Comparison of ENCODE assay signal across 1 cellular context in the genomic region with DNA sequence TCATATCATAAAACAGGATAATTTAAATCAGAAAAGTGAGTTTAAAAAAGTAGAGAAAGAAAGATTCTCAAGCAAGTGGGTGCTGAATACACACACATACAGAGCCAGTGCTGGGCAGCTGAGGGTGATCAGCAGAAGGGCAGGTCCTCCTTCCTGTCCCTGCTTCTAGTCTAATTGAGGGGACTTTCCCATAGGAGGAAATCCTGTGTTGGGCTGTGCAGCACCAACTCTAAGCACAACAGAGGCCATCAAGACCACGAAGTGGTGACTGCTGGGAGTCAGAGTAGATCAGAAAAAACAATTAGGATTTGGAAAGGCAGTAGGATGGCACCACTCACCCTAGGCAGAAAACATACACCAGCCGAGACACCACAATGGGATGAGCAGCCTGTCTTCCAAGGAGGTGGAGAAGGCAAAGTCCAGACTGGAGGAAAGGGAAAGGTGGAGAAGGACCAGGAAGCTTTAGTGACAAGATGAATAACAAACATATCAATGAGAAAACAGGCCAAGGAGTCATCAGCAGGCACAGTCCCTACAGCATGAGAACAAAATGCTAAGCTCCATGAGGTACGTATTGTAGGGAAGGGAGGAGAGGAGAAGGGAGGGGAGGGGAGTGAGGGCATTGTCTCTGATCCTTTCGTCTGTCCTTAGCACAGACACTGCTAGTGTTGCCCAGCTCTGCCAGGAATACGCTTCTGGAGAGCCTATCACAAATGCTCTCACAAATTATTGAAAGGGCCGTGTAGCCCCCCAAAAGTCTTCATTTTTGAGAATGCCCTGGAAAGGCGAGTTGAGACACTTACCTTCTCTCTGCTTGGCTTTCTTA.
TF ChIP-seq lines count a peak whose summit lies in the region.

No MANE protein-coding gene starts in this region.

TF ChIP-seq in H1, 55 proteins besides CTCF, POLR2A, EP300 and RAD21:
- TF ChIP-seq RNF2 (IDR thresholded peaks at IDR 0.05; ENCODE audit: borderline replicate concordance, low read depth, low read length, missing control alignments, poor library complexity, severe bottlenecking) (no peak), EGR1 (IDR thresholded peaks at IDR 0.05; ENCODE audit: borderline replicate concordance, low read depth, low read length) (no peak), TAF1 (IDR thresholded peaks at IDR 0.05; ENCODE audit: low read depth, low read length) (no peak), TAF7 (optimal IDR thresholded peaks at IDR 0.05; ENCODE audit: borderline replicate concordance, low read depth, low read length) (no peak), CTBP2 (IDR thresholded peaks at IDR 0.05; ENCODE audit: borderline replicate concordance, insufficient read depth, insufficient read length, low read length) (no peak), RBBP5 (IDR thresholded peaks at IDR 0.05; ENCODE audit: borderline replicate concordance, low read depth, low read length) (no peak), FOSL1 (IDR thresholded peaks at IDR 0.05; ENCODE audit: insufficient read depth, low read depth, low read length) (no peak), CEBPB (IDR thresholded peaks at IDR 0.05; ENCODE audit: low read depth, low read length) (no peak), YY1 (IDR thresholded peaks at IDR 0.05; ENCODE audit: low read depth, low read length) (no peak), POLR2AphosphoS5 (IDR thresholded peaks at IDR 0.05; ENCODE audit: low read depth, low read length) (no peak), BCL11A (IDR thresholded peaks at IDR 0.05; ENCODE audit: low read depth in 2 of 2, low read length in 2 of 2) (no peak), HDAC2 (IDR thresholded peaks at IDR 0.05; ENCODE audit: borderline replicate concordance in 1 of 2, low read depth in 2 of 2, low read length in 2 of 2) (no peak)
- TF ChIP-seq, protein P1, sequence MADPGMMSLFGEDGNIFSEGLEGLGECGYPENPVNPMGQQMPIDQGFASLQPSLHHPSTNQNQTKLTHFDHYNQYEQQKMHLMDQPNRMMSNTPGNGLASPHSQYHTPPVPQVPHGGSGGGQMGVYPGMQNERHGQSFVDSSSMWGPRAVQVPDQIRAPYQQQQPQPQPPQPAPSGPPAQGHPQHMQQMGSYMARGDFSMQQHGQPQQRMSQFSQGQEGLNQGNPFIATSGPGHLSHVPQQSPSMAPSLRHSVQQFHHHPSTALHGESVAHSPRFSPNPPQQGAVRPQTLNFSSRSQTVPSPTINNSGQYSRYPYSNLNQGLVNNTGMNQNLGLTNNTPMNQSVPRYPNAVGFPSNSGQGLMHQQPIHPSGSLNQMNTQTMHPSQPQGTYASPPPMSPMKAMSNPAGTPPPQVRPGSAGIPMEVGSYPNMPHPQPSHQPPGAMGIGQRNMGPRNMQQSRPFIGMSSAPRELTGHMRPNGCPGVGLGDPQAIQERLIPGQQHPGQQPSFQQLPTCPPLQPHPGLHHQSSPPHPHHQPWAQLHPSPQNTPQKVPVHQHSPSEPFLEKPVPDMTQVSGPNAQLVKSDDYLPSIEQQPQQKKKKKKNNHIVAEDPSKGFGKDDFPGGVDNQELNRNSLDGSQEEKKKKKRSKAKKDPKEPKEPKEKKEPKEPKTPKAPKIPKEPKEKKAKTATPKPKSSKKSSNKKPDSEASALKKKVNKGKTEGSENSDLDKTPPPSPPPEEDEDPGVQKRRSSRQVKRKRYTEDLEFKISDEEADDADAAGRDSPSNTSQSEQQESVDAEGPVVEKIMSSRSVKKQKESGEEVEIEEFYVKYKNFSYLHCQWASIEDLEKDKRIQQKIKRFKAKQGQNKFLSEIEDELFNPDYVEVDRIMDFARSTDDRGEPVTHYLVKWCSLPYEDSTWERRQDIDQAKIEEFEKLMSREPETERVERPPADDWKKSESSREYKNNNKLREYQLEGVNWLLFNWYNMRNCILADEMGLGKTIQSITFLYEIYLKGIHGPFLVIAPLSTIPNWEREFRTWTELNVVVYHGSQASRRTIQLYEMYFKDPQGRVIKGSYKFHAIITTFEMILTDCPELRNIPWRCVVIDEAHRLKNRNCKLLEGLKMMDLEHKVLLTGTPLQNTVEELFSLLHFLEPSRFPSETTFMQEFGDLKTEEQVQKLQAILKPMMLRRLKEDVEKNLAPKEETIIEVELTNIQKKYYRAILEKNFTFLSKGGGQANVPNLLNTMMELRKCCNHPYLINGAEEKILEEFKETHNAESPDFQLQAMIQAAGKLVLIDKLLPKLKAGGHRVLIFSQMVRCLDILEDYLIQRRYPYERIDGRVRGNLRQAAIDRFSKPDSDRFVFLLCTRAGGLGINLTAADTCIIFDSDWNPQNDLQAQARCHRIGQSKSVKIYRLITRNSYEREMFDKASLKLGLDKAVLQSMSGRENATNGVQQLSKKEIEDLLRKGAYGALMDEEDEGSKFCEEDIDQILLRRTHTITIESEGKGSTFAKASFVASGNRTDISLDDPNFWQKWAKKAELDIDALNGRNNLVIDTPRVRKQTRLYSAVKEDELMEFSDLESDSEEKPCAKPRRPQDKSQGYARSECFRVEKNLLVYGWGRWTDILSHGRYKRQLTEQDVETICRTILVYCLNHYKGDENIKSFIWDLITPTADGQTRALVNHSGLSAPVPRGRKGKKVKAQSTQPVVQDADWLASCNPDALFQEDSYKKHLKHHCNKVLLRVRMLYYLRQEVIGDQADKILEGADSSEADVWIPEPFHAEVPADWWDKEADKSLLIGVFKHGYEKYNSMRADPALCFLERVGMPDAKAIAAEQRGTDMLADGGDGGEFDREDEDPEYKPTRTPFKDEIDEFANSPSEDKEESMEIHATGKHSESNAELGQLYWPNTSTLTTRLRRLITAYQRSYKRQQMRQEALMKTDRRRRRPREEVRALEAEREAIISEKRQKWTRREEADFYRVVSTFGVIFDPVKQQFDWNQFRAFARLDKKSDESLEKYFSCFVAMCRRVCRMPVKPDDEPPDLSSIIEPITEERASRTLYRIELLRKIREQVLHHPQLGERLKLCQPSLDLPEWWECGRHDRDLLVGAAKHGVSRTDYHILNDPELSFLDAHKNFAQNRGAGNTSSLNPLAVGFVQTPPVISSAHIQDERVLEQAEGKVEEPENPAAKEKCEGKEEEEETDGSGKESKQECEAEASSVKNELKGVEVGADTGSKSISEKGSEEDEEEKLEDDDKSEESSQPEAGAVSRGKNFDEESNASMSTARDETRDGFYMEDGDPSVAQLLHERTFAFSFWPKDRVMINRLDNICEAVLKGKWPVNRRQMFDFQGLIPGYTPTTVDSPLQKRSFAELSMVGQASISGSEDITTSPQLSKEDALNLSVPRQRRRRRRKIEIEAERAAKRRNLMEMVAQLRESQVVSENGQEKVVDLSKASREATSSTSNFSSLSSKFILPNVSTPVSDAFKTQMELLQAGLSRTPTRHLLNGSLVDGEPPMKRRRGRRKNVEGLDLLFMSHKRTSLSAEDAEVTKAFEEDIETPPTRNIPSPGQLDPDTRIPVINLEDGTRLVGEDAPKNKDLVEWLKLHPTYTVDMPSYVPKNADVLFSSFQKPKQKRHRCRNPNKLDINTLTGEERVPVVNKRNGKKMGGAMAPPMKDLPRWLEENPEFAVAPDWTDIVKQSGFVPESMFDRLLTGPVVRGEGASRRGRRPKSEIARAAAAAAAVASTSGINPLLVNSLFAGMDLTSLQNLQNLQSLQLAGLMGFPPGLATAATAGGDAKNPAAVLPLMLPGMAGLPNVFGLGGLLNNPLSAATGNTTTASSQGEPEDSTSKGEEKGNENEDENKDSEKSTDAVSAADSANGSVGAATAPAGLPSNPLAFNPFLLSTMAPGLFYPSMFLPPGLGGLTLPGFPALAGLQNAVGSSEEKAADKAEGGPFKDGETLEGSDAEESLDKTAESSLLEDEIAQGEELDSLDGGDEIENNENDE (IDR thresholded peaks at IDR 0.05; ENCODE audit: insufficient replicate concordance, low read length), result no peak
